Comparison of ENCODE assay signal across 24 cellular contexts in genomic region chr20:1942486-1943266, GRCh38. TPM values are rescaled to one million over a fixed set of nuclear protein-coding genes. Genes with fewer than 3 reads are reported as not detected.
DNase-seq lines count a peak whose midpoint lies in the region; ATAC-seq and TF ChIP-seq lines count a peak whose summit lies in the region.
"Had no signal": no experiment of that assay in that cellular context is flagged by ENCODE, and none has a peak within 500 bp of the region (broad histone marks: within the 10 kb centered on the region; RNA-seq: fewer than 3 reads in every experiment).

No MANE protein-coding gene starts in this region.

- H3K4me1 ChIP-seq in breast epithelium (peaks cover 0 to 7% of the 10 kb centered on the region in 2 donors), suprapubic skin (peaks cover 73% of the 10 kb centered on the region)

- H3K27ac Mint-ChIP-seq in MCF 10A (ENCODE audit: low read depth, unreplicated experiment) (peak overlapping the region; percentile 91), memory B cell (peak overlapping the region; percentile 31), osteocyte (ENCODE audit: unreplicated experiment) (no peak overlapping the region)
- H3K27ac Mint-ChIP-seq: IgD-negative memory B cell had no signal

- H3K9me3 Mint-ChIP-seq in MCF 10A (ENCODE audit: unreplicated experiment) (no peaks in the 10 kb centered on the region), memory B cell (no peaks in the 10 kb centered on the region), osteocyte (ENCODE audit: unreplicated experiment) (no peaks in the 10 kb centered on the region)
- H3K9me3 Mint-ChIP-seq: IgD-negative memory B cell had no signal

- no peak for ATAC-seq in memory B cell (ENCODE audit: low read depth)
- ATAC-seq: Panc1 had no signal

- POLR2A ChIA-PET in MCF 10A (lab: Yijun Ruan, JAX): interaction anchor here (0.8 to 3.8 kb wide), 9 partner anchors 8 to 710 kb away, joined by 3 to 63 read pairs (median 4); partner anchors contain the start of gene NOP56

- intact Hi-C loops in MCF 10A (cut with micrococcal nuclease) (loop anchor here (1.0 to 10.0 kb wide), 2 partner anchors 7 to 138 kb away; no protein-coding TSS in a partner anchor), breast epithelium (cut with DNase I; ENCODE audit: low total_unique reads) (loop anchor here (5.0 kb wide), 1 partner anchor 875 kb away; the partner anchor contains the start of gene TMEM239)

- H3K36me3 ChIP-seq in breast epithelium: no peaks in the 10 kb centered on the region
- peaks cover 7% of the 10 kb centered on the region for H3K36me3 ChIP-seq in suprapubic skin

- no peak for TF ChIP-seq EP300 in suprapubic skin (IDR thresholded peaks at IDR 0.05)

- H3K9me3 ChIP-seq in breast epithelium: no peaks in the 10 kb centered on the region
- no peaks in the 10 kb centered on the region for H3K9me3 ChIP-seq in suprapubic skin

- H3K4me1 Mint-ChIP-seq in MCF 10A (ENCODE audit: insufficient read depth, unreplicated experiment): peaks cover 45% of the 10 kb centered on the region
- peaks cover 8% of the 10 kb centered on the region for H3K4me1 Mint-ChIP-seq in memory B cell
- peaks cover 5% of the 10 kb centered on the region for H3K4me1 Mint-ChIP-seq in osteocyte (ENCODE audit: unreplicated experiment)

- 64% methylated on average over 13 of the region's 13 CpGs for WGBS in suprapubic skin

- TF ChIP-seq POLR2A in breast epithelium (IDR thresholded peaks at IDR 0.05): no peak
- TF ChIP-seq POLR2A in suprapubic skin (IDR thresholded peaks at IDR 0.05): no peak

- DNase-seq in MCF 10A (ENCODE audit: unreplicated experiment) (no peak), breast epithelium (ENCODE audit: low spot score in 2 of 2) (no peak), epithelial cell of prostate (ENCODE audit: low read depth, low spot score) (no peak), memory B cell (ENCODE audit: low spot score in 2 of 2) (no peak), suprapubic skin (ENCODE audit: low spot score in 2 of 2) (peak; percentile 53 to 55), hepatic stellate cell (ENCODE audit: low spot score) (no peak), osteocyte (ENCODE audit: extremely low spot score, unreplicated experiment) (no peak), NCI-H1417 treated with DMSO at 0.1 percent for 48 hours (lab: John Stamatoyannopoulos, UW) (no peak)
- DNase-seq: AML-193; GOT3; HCEC 1CT; NCI-H1105 treated with DMSO at 0.1 percent for 48 hours; NCI-H1694; NCI-H2081; NCI-H2171; NCI-H345; NCI-H524; NCI-H774; NK-92 treated with Interleukin-12 subunit alpha and Interleukin-12 subunit beta, amount 100 ng/mL, for 24 hours had no signal

- H3K4me3 ChIP-seq in breast epithelium: no peak overlapping the region
- H3K4me3 ChIP-seq in suprapubic skin: no peak overlapping the region

- CTCF ChIA-PET in MCF 10A (lab: Yijun Ruan, JAX): interaction anchor here (1.2 to 1.4 kb wide), 2 partner anchors 23 to 178 kb away, joined by 3 to 11 read pairs; no protein-coding TSS in a partner anchor

- H3K4me3 Mint-ChIP-seq in MCF 10A (ENCODE audit: unreplicated experiment): peak overlapping the region; percentile 33
- no peak overlapping the region for H3K4me3 Mint-ChIP-seq in memory B cell
- H3K4me3 Mint-ChIP-seq in osteocyte (ENCODE audit: unreplicated experiment): no peak overlapping the region
- H3K4me3 Mint-ChIP-seq: IgD-negative memory B cell had no signal

- H3K27ac ChIP-seq in breast epithelium: no peak overlapping the region
- H3K27ac ChIP-seq in epithelial cell of prostate: peak overlapping the region; percentile 60
- peak overlapping the region; percentile 68 for H3K27ac ChIP-seq in suprapubic skin
- H3K27ac ChIP-seq: C4-2B had no signal

- H3K27me3 Mint-ChIP-seq in MCF 10A (ENCODE audit: insufficient read depth, unreplicated experiment) (no peaks in the 10 kb centered on the region), memory B cell (peaks cover 5% of the 10 kb centered on the region), osteocyte (ENCODE audit: unreplicated experiment) (peaks cover 36% of the 10 kb centered on the region)

- no peaks in the 10 kb centered on the region for H3K27me3 ChIP-seq in breast epithelium
- H3K27me3 ChIP-seq in suprapubic skin: no peaks in the 10 kb centered on the region

- H3K36me3 Mint-ChIP-seq in MCF 10A (ENCODE audit: insufficient read depth, unreplicated experiment): peaks cover 6% of the 10 kb centered on the region
- H3K36me3 Mint-ChIP-seq in memory B cell: no peaks in the 10 kb centered on the region
- peaks cover 4% of the 10 kb centered on the region for H3K36me3 Mint-ChIP-seq in osteocyte (ENCODE audit: unreplicated experiment)
- H3K36me3 Mint-ChIP-seq: IgD-negative memory B cell had no signal

- BruUV-seq in MCF 10A (replicated peaks; lab: Mats Ljungman, UMichigan): no TSS peak

- TF ChIP-seq CTCF in MCF 10A (IDR thresholded peaks at IDR 0.05; ENCODE audit: unreplicated experiment) (no peak), breast epithelium (IDR thresholded peaks at IDR 0.05) (no peak), suprapubic skin (IDR thresholded peaks at IDR 0.05) (no peak), osteocyte (IDR thresholded peaks at IDR 0.05) (no peak)

RNA-seq across cellular contexts. Expression of gene SIRPA, which starts 47.5 kb away (rescaled TPM):
- total RNA-seq in MCF 10A (2022): 18.0 and 23.6 TPM in 2 replicates
- 10 to 100 TPM; 42.3 to 64.6 (median 53.9) TPM for total RNA-seq in breast epithelium
- total RNA-seq in suprapubic skin: 10 to 100 TPM; 30.3 to 53.3 (median 47.3) TPM
- 12.4 and 13.0 TPM in 2 replicates for total RNA-seq in osteocyte

RNA-seq across cellular contexts. Expression of gene PDYN, which starts 51.2 kb away (rescaled TPM):
- total RNA-seq in MCF 10A (2022): not detected in 2 replicates
- total RNA-seq in breast epithelium: not detected
- not detected for total RNA-seq in suprapubic skin
- total RNA-seq in osteocyte: not detected in 2 replicates
- total RNA-seq: A172, Daoy had no signal

Comparison
In these comparisons a context has a peak if more than half of its experiments do, and no peak if none do; other contexts are left out.
1. DNase-seq: peak in suprapubic skin (2 of 2); none in MCF 10A (single experiment), breast epithelium (0 of 2), epithelial cell of prostate (single experiment), memory B cell (0 of 2), hepatic stellate cell (single experiment), osteocyte (single experiment) and NCI-H1417 treated with DMSO at 0.1 percent for 48 hours (single experiment).
2. H3K27ac ChIP-seq: peak in epithelial cell of prostate (single experiment) and suprapubic skin (single experiment); none in breast epithelium (0 of 2).